ENCODE assay signal across 10 cellular contexts in the genomic region with DNA sequence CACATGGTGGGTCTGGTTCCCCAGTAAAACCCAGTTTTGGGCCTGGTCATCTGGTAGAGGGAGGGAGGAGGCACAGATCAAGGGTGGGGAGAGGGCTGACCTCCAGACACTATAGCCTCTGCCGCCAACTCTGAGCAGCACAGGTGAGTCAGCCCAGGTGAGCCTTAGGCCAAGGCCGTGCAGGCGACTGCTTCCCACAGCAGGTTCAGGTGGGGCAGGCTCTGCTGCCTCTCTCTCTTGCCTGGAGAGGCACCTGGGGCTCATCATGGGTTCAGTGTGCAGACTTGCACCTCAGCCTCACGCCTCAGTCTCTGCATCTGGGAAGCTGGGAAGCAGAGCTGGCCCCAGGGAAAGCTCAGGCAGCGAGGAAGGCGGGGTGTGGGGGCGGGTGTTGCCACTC.
"Had no signal": no experiment of that assay in that cellular context is flagged by ENCODE, and none has a peak within 500 bp of the region (broad histone marks: within the 10 kb centered on the region; RNA-seq: fewer than 3 reads in every experiment).

No MANE protein-coding gene starts in this region.

- H3K9me3 Mint-ChIP-seq: activated naive CD8-positive, alpha-beta T cell treated with anti-CD3 and anti-CD28 coated beads, Interleukin-2, amount 10 ng/mL, durations not matched to agents 7 days and 5 days; dendritic cell treated with granulocyte-macrophage colony-stimulating factor and Interleukin-4, amounts not matched to agents 40 ng/mL and 50 ng/mL, for 4 days; effector memory CD8-positive, alpha-beta T cell; stimulated activated effector memory CD8-positive, alpha-beta T cell treated with anti-CD3 and anti-CD28 coated beads, Interleukin-12 subunit alpha, Interleukin-12 subunit beta, amount 100 ng/mL, for 72 hours had no signal

- H3K36me3 ChIP-seq: thyroid gland had no signal

- ATAC-seq: activated CD8-positive, alpha-beta T cell treated with anti-CD3 and anti-CD28 coated beads, Interleukin-2, amount 10 ng/mL, durations not matched to agents 7 days and 5 days; effector memory CD8-positive, alpha-beta T cell; stimulated activated effector memory CD8-positive, alpha-beta T cell treated with anti-CD3 and anti-CD28 coated beads, Interleukin-12 subunit alpha, Interleukin-12 subunit beta, amount 100 ng/mL, for 72 hours had no signal

- H3K27ac Mint-ChIP-seq: activated CD8-positive, alpha-beta T cell treated with anti-CD3 and anti-CD28 coated beads, Interleukin-2, amount 10 ng/mL, durations not matched to agents 7 days and 5 days; activated naive CD8-positive, alpha-beta T cell treated with anti-CD3 and anti-CD28 coated beads, Interleukin-2, amount 10 ng/mL, durations not matched to agents 7 days and 5 days; dendritic cell treated with granulocyte-macrophage colony-stimulating factor and Interleukin-4, amounts not matched to agents 40 ng/mL and 50 ng/mL, for 4 days; effector memory CD8-positive, alpha-beta T cell; stimulated activated effector memory CD8-positive, alpha-beta T cell treated with anti-CD3 and anti-CD28 coated beads, Interleukin-12 subunit alpha, Interleukin-12 subunit beta, amount 100 ng/mL, for 72 hours had no signal

- H3K36me3 Mint-ChIP-seq: activated naive CD8-positive, alpha-beta T cell treated with anti-CD3 and anti-CD28 coated beads, Interleukin-2, amount 10 ng/mL, durations not matched to agents 7 days and 5 days; stimulated activated effector memory CD8-positive, alpha-beta T cell treated with anti-CD3 and anti-CD28 coated beads, Interleukin-12 subunit alpha, Interleukin-12 subunit beta, amount 100 ng/mL, for 72 hours had no signal

- H3K4me1 Mint-ChIP-seq: stimulated activated effector memory CD8-positive, alpha-beta T cell treated with anti-CD3 and anti-CD28 coated beads, Interleukin-12 subunit alpha, Interleukin-12 subunit beta, amount 100 ng/mL, for 72 hours had no signal

- H3K9me3 ChIP-seq: thyroid gland had no signal

- H3K27ac ChIP-seq: thyroid gland had no signal

- H3K27me3 ChIP-seq: thyroid gland had no signal

- DNase-seq: activated CD4-positive, alpha-beta T cell treated with anti-CD3 and anti-CD28 coated beads for 48 hours; activated CD8-positive, alpha-beta memory T cell treated with anti-CD3 and anti-CD28 coated beads, Interleukin-2, amount 50 U/mL, for 4 hours; activated CD8-positive, alpha-beta T cell treated with anti-CD3 and anti-CD28 coated beads, Interleukin-2, amount 10 ng/mL, durations not matched to agents 7 days and 5 days; activated naive CD8-positive, alpha-beta T cell treated with anti-CD3 and anti-CD28 coated beads, Interleukin-2, amount 10 ng/mL, durations not matched to agents 7 days and 5 days; effector memory CD8-positive, alpha-beta T cell; hypothalamus; T-helper 2 cell; thyroid gland had no signal

- H3K4me3 ChIP-seq: thyroid gland had no signal

- H3K4me3 Mint-ChIP-seq: activated CD8-positive, alpha-beta T cell treated with anti-CD3 and anti-CD28 coated beads, Interleukin-2, amount 10 ng/mL, durations not matched to agents 7 days and 5 days; activated naive CD8-positive, alpha-beta T cell treated with anti-CD3 and anti-CD28 coated beads, Interleukin-2, amount 10 ng/mL, durations not matched to agents 7 days and 5 days; dendritic cell treated with granulocyte-macrophage colony-stimulating factor and Interleukin-4, amounts not matched to agents 40 ng/mL and 50 ng/mL, for 4 days; effector memory CD8-positive, alpha-beta T cell; stimulated activated effector memory CD8-positive, alpha-beta T cell treated with anti-CD3 and anti-CD28 coated beads, Interleukin-12 subunit alpha, Interleukin-12 subunit beta, amount 100 ng/mL, for 72 hours had no signal
